In the genomic region with DNA sequence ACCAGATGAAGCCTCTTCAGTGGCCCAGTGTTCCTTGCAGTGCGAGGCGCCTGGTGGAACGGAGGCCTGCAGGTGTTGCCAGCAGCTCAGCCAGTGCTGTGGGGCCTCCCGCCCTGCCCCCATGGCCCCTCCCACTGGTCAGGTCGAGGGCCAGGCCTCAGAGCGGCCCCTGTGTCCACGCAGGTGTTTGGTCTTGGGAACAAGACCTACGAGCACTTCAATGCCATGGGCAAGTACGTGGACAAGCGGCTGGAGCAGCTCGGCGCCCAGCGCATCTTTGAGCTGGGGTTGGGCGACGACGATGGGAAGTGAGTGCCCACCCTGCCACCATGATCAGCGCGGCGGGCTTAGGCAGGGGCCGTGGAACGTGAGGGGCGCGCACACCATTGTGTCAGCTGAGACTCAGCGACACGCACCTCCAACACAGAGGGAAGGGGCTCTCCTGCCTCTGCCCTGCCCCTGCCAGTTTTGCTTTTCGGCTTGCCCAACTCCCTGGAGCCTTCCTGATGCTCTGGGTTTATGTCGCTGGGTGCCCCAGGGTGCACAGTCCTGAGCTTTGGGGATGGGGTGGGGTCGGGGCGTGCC, we compare ENCODE assay signal across 1 cellular context.
TF ChIP-seq lines count a peak whose summit lies in the region.

No MANE protein-coding gene starts in this region.

TF ChIP-seq in HepG2, 621 proteins besides CTCF, POLR2A, EP300 and RAD21:
- TF ChIP-seq, protein P1, sequence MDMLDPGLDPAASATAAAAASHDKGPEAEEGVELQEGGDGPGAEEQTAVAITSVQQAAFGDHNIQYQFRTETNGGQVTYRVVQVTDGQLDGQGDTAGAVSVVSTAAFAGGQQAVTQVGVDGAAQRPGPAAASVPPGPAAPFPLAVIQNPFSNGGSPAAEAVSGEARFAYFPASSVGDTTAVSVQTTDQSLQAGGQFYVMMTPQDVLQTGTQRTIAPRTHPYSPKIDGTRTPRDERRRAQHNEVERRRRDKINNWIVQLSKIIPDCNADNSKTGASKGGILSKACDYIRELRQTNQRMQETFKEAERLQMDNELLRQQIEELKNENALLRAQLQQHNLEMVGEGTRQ (IDR thresholded peaks at IDR 0.05; ENCODE audit: low read depth, low read length): no peak
- TF ChIP-seq, protein P1 (CRISPR knock-in tag; IDR thresholded peaks at IDR 0.05; ENCODE audit: borderline replicate concordance): no peak
- peak; percentile 35 for TF ChIP-seq RBM22 (optimal IDR thresholded peaks at IDR 0.05; ENCODE audit: low read length)
- TF ChIP-seq AGO2 (optimal IDR thresholded peaks at IDR 0.05; ENCODE audit: low read depth, low read length): peak; percentile 53
